In genomic region chr20:33826270-33826897, GRCh38 we compare ENCODE assay signal across 13 cellular contexts. TPM values are rescaled to one million over a fixed set of nuclear protein-coding genes. Genes with fewer than 3 reads are reported as not detected.
DNase-seq lines count a peak whose midpoint lies in the region; ATAC-seq and TF ChIP-seq lines count a peak whose summit lies in the region.
"Had no signal": no experiment of that assay in that cellular context is flagged by ENCODE, and none has a peak within 500 bp of the region (broad histone marks: within the 10 kb centered on the region; RNA-seq: fewer than 3 reads in every experiment).

No MANE protein-coding gene starts in this region.

- no peak for TF ChIP-seq POLR2A in stomach (IDR thresholded peaks at IDR 0.05)

- H3K27me3 Mint-ChIP-seq in T-helper 17 cell: no peaks in the 10 kb centered on the region

- H3K4me3 Mint-ChIP-seq in T-helper 17 cell: no peak overlapping the region

- H3K9ac ChIP-seq in HUES48 (ENCODE audit: low read depth, low read length): no peak overlapping the region
- H3K9ac ChIP-seq in iPS-20b (ENCODE audit: low read depth, low read length): peak overlapping the region; percentile 50; the same call in 1 of the 2 replicates

- H3K4me3 ChIP-seq in HUES48 (ENCODE audit: low read depth, low read length) (no peak overlapping the region), iPS-20b (ENCODE audit: low read length) (peak overlapping the region; percentile 7; the same call in 1 of the 2 replicates), stomach (no peak overlapping the region)
- H3K4me3 ChIP-seq: skin epidermis had no signal

- H3K4me1 Mint-ChIP-seq in T-helper 17 cell: peaks cover 52% of the 10 kb centered on the region

- TF ChIP-seq CTCF in stomach (IDR thresholded peaks at IDR 0.05): no peak

- no peak for ATAC-seq in T-helper 17 cell
- no peak for ATAC-seq in HG02981 (IDR thresholded peaks at IDR 0.05; ENCODE audit: unreplicated experiment)
- no peak for ATAC-seq in GM18519 (IDR thresholded peaks at IDR 0.05; ENCODE audit: low FRiP score, unreplicated experiment)

- H3K4me1 ChIP-seq in HUES48 (ENCODE audit: control insufficient read depth, insufficient read depth, low read length): peaks cover 17% of the 10 kb centered on the region
- H3K4me1 ChIP-seq in iPS-20b (ENCODE audit: insufficient read depth, low read length): peaks cover 20% of the 10 kb centered on the region
- H3K4me1 ChIP-seq in stomach: peaks cover 60 to 87% (median 74%) of the 10 kb centered on the region in 4 donors

- WGBS in stomach, 5 donors: 63 to 76% (median 70%) methylated on average over 5 of the region's 5 CpGs

- no peak for DNase-seq in T-helper 17 cell
- DNase-seq in stomach: no peak
- no peak for DNase-seq in activated effector memory CD4-positive, alpha-beta T cell treated with Interleukin-2 at 50 U/mL for 16 hours
- DNase-seq in cerebellar nuclear complex (lab: John Stamatoyannopoulos, UW): no peak
- DNase-seq: Karpas-422; kidney; stimulated activated naive CD4-positive, alpha-beta T cell treated with Interleukin-2 at 50 U/mL for 16 hours had no signal

- H3K27ac ChIP-seq in HUES48 (ENCODE audit: low read depth, low read length): peak overlapping the region; percentile 52
- H3K27ac ChIP-seq in iPS-20b (ENCODE audit: low read length): peak overlapping the region; percentile 79
- H3K27ac ChIP-seq in stomach: peak overlapping the region in 3 of 5 donors; percentile 52 to 65 (median 56)
- H3K27ac ChIP-seq: skin epidermis had no signal

- H3K36me3 Mint-ChIP-seq in T-helper 17 cell (ENCODE audit: low read depth): no peaks in the 10 kb centered on the region

- no peak for TF ChIP-seq EP300 in stomach (IDR thresholded peaks at IDR 0.05)

- H3K36me3 ChIP-seq in HUES48 (ENCODE audit: control insufficient read depth, insufficient read depth, low read length) (no peaks in the 10 kb centered on the region), iPS-20b (ENCODE audit: insufficient read depth, low read depth, low read length) (no peaks in the 10 kb centered on the region), stomach (peaks cover 0 to 9% (median 8%) of the 10 kb centered on the region in 4 donors)

- no peaks in the 10 kb centered on the region for H3K27me3 ChIP-seq in HUES48 (ENCODE audit: control insufficient read depth, insufficient read depth, low read length)
- no peaks in the 10 kb centered on the region for H3K27me3 ChIP-seq in iPS-20b (ENCODE audit: insufficient read depth, low read length)
- H3K27me3 ChIP-seq in stomach: no peaks in the 10 kb centered on the region

- peak overlapping the region; percentile 75 for H3K27ac Mint-ChIP-seq in T-helper 17 cell
- H3K27ac Mint-ChIP-seq: activated T-helper 2 cell treated with anti-CD3 and anti-CD28 coated beads, Interferon-gamma antibody, Interleukin-2, Interleukin-4, amounts not matched to agents 10 μg/mL and 5 μg/mL and 100 μg/mL, durations not matched to agents 14 hours and 24 hours and 36 hours had no signal

- H3K9me3 ChIP-seq in HUES48 (ENCODE audit: control insufficient read depth, insufficient read depth, low read length) (no peaks in the 10 kb centered on the region), T-helper 17 cell (ENCODE audit: control insufficient read depth, low read length, poor library complexity, severe bottlenecking) (no peaks in the 10 kb centered on the region), iPS-20b (ENCODE audit: insufficient read depth, low read depth, low read length) (no peaks in the 10 kb centered on the region), stomach (no peaks in the 10 kb centered on the region)

- intact Hi-C loops in stomach (cut with DNase I; ENCODE audit: low total_unique reads): no loop called here

RNA-seq across cellular contexts. Expression of gene CHMP4B, which starts 15.2 kb away (rescaled TPM):
- total RNA-seq in T-helper 17 cell (10 to 100 TPM; 48.6 to 50.6 TPM), stomach (100 to 1,000 TPM in 1 of 5 donors, 10 to 100 TPM in 4; 48.4 to 119 (median 75.0) TPM)
- polyA plus RNA-seq in stomach: 100 to 1,000 TPM; 117 to 166 (median 118) TPM
